In genomic region chr19:45114116-45114515, GRCh38 we compare ENCODE assay signal across 20 cellular contexts. TPM values are rescaled to one million over a fixed set of nuclear protein-coding genes. Genes with fewer than 3 reads are reported as not detected.
DNase-seq lines count a peak whose midpoint lies in the region; ATAC-seq and TF ChIP-seq lines count a peak whose summit lies in the region.
"Had no signal": no experiment of that assay in that cellular context is flagged by ENCODE, and none has a peak within 500 bp of the region (broad histone marks: within the 10 kb centered on the region; RNA-seq: fewer than 3 reads in every experiment).

No MANE protein-coding gene starts in this region.

- ATAC-seq in HG02938 (IDR thresholded peaks at IDR 0.05; ENCODE audit: unreplicated experiment) (no peak), GM18907 (IDR thresholded peaks at IDR 0.05; ENCODE audit: unreplicated experiment) (no peak)

- H3K36me3 ChIP-seq in prostate gland: no peaks in the 10 kb centered on the region
- H3K36me3 ChIP-seq: lower lobe of right lung had no signal

- WGBS in prostate gland: 75% methylated on average over 4 of the region's 4 CpGs

- TF ChIP-seq POLR2A in prostate gland (IDR thresholded peaks at IDR 0.05): no peak

- H3K27me3 ChIP-seq in prostate gland (replicated peaks; ENCODE audit: insufficient read depth): no peaks in the 10 kb centered on the region

- H3K4me1 ChIP-seq in prostate gland (replicated peaks): no peaks in the 10 kb centered on the region

- intact Hi-C loops in prostate gland (cut with DNase I): no loop called here

- H3K9me3 ChIP-seq in prostate gland: no peaks in the 10 kb centered on the region
- H3K9me3 ChIP-seq: lower lobe of right lung had no signal

- DNase-seq in DMS153 (lab: John Stamatoyannopoulos, UW) (peak; percentile 66), DMS153 treated with DMSO at 0.1 percent for 48 hours (lab: John Stamatoyannopoulos, UW; ENCODE audit: unreplicated experiment) (no peak), NCI-H1105 (lab: John Stamatoyannopoulos, UW) (peak; percentile 34), prostate gland (ENCODE audit: low spot score) (no peak), HK-2 (ENCODE audit: unreplicated experiment) (no peak)
- DNase-seq: activated CD4-positive, alpha-beta T cell treated with anti-CD3 and anti-CD28 coated beads, Interleukin-2, amount 50 U/mL, for 48 hours; activated naive CD4-positive, alpha-beta T cell treated with anti-CD3 and anti-CD28 coated beads for 36 hours; activated T-cell treated with anti-CD3 and anti-CD28 coated beads, Interleukin-2, amount 50 U/mL, for 1 hour; aorta; head of caudate nucleus; lower lobe of right lung had no signal

- H3K27ac ChIP-seq in VCaP (peak overlapping the region; percentile 71), prostate gland (peak overlapping the region; percentile 20 to 45)
- H3K27ac ChIP-seq: lower lobe of right lung had no signal

- no peak overlapping the region for H3K4me3 ChIP-seq in prostate gland
- H3K4me3 ChIP-seq: lower lobe of right lung, smooth muscle cell had no signal

- TF ChIP-seq CTCF in VCaP (conservative IDR thresholded peaks at IDR 0.05) (no peak), prostate gland (IDR thresholded peaks at IDR 0.05) (no peak)

RNA-seq across cellular contexts. Expression of gene PPP1R37, which starts 21.1 kb away (rescaled TPM):
- total RNA-seq in prostate gland: 10 to 100 TPM; 50.1 to 90.3 TPM

RNA-seq across cellular contexts. Expression of gene GEMIN7, which starts 35.1 kb away (rescaled TPM):
- 10 to 100 TPM; 13.9 to 41.0 TPM for total RNA-seq in prostate gland

RNA-seq across cellular contexts. Expression of gene ZNF296, which starts 37.8 kb away (rescaled TPM):
- total RNA-seq in prostate gland: 1 to 10 TPM in 1 of 2 donors, under 1 TPM in 1; 0.87 to 2.9 TPM
- total RNA-seq: A172, H4, M059J had no signal

RNA-seq across cellular contexts. Expression of gene NKPD1, which starts 46.7 kb away (rescaled TPM):
- total RNA-seq in prostate gland: 1 to 10 TPM; 3.6 to 4.1 TPM
- total RNA-seq: A172, aorta, HepG2, lower lobe of right lung, M059J, posterior vena cava had no signal

Comparison
In these comparisons a context has a peak if more than half of its experiments do, and no peak if none do; other contexts are left out.
1. DNase-seq: peak in DMS153 (single experiment) and NCI-H1105 (single experiment); none in DMS153 treated with DMSO at 0.1 percent for 48 hours (single experiment), prostate gland (single experiment) and HK-2 (single experiment).